8 cellular contexts compared by ENCODE assay signal in genomic region chr2:157876771-157877108, GRCh38. TPM values are rescaled to one million over a fixed set of nuclear protein-coding genes. Genes with fewer than 3 reads are reported as not detected.
DNase-seq lines count a peak whose midpoint lies in the region; ATAC-seq, FAIRE-seq and TF ChIP-seq lines count a peak whose summit lies in the region.

No MANE protein-coding gene starts in this region.

- TF ChIP-seq POLR2A in gastroesophageal sphincter (IDR thresholded peaks at IDR 0.05) = no peak

- FAIRE-seq in small intestine (lab: Jason Lieb, UNC) = no peak

- no peaks in the 10 kb centered on the region for H3K36me3 ChIP-seq in gastroesophageal sphincter
- no peaks in the 10 kb centered on the region for H3K36me3 ChIP-seq in small intestine (ENCODE audit: control insufficient read depth in 2 of 2, insufficient read depth in 2 of 2, low read length in 2 of 2)

- peaks cover 51 to 61% (median 59%) of the 10 kb centered on the region in 3 donors for H3K4me1 Mint-ChIP-seq in T-cell

- DNase-seq in NCI-H2171 treated with DMSO at 0.1 percent for 48 hours (lab: John Stamatoyannopoulos, UW) (peak; percentile 54), NCI-H2171 (lab: John Stamatoyannopoulos, UW) (no peak), T-cell (no peak), small intestine (no peak)

- H3K9me3 Mint-ChIP-seq in T-cell = no peaks in the 10 kb centered on the region

- H3K36me3 Mint-ChIP-seq in T-cell = no peaks in the 10 kb centered on the region

- WGBS in gastroesophageal sphincter (ENCODE audit: low coverage in 1 of 2), 2 donors = 27 to 60% methylated on average over 1 to 2 of the region's 14 CpGs
- WGBS in small intestine, 3 donors = 1 to 6% (median 1%) methylated on average over 8 to 14 of the region's 14 CpGs

- H3K27ac ChIP-seq in gastroesophageal sphincter (peak overlapping the region; percentile 81 to 98 (median 98)), small intestine (ENCODE audit: low read depth in 1 of 2, low read length in 1 of 2) (peak overlapping the region; percentile 82 to 85)

- TF ChIP-seq EP300 in gastroesophageal sphincter (IDR thresholded peaks at IDR 0.05) = no peak

- peak overlapping the region; percentile 59 to 66 for H3K27ac Mint-ChIP-seq in T-cell

- H3K4me1 ChIP-seq in gastroesophageal sphincter = peaks cover 7 to 44% (median 9%) of the 10 kb centered on the region in 3 donors
- peaks cover 5 to 20% of the 10 kb centered on the region in 2 donors for H3K4me1 ChIP-seq in small intestine (ENCODE audit: control insufficient read depth in 2 of 2, insufficient read depth in 1 of 2, low read depth in 1 of 2, low read length in 1 of 2)

- TF ChIP-seq CTCF in gastroesophageal sphincter (IDR thresholded peaks at IDR 0.05) = no peak

- CTCF ChIA-PET in T-cell (lab: Charles Lee) = interaction anchor here (0.5 to 3.0 kb wide), 11 partner anchors 12 to 575 kb away, joined by 3 to 14 read pairs (median 4); no protein-coding TSS in a partner anchor

- H3K27me3 ChIP-seq in gastroesophageal sphincter = no peaks in the 10 kb centered on the region
- no peaks in the 10 kb centered on the region for H3K27me3 ChIP-seq in small intestine (ENCODE audit: control insufficient read depth in 2 of 2, insufficient read depth in 2 of 2, low read length in 2 of 2)

- H3K4me3 Mint-ChIP-seq in T-cell = peak overlapping the region; percentile 77 to 92 (median 84)

- peak overlapping the region; percentile 86 to 95 for H3K4me3 ChIP-seq in gastroesophageal sphincter
- H3K4me3 ChIP-seq in small intestine (ENCODE audit: low read depth in 1 of 2, low read length in 2 of 2) = peak overlapping the region; percentile 82 to 90

- no peaks in the 10 kb centered on the region for H3K27me3 Mint-ChIP-seq in T-cell

- H3K9me3 ChIP-seq in gastroesophageal sphincter (no peaks in the 10 kb centered on the region), small intestine (ENCODE audit: control insufficient read depth, low read depth) (no peaks in the 10 kb centered on the region)

- POLR2A ChIA-PET in T-cell (lab: Charles Lee) = interaction anchor here (0.5 to 1.0 kb wide), 3 partner anchors 22 to 472 kb away, joined by 3 to 5 read pairs (median 3); no protein-coding TSS in a partner anchor

- ATAC-seq in T-cell (replicated peaks in 1 of 4) (peak in 3 of 4 experiments; percentile 4 to 18 (median 5)), gastroesophageal sphincter (no peak), HG02642 (IDR thresholded peaks at IDR 0.05; ENCODE audit: poor library complexity, unreplicated experiment) (no peak), GM19324 (IDR thresholded peaks at IDR 0.05; ENCODE audit: low FRiP score, unreplicated experiment) (no peak), GM21381 (IDR thresholded peaks at IDR 0.05; ENCODE audit: unreplicated experiment) (no peak)

RNA-seq across cellular contexts. Expression of gene ACVR1, which starts 0.6 kb away (rescaled TPM):
- total RNA-seq in T-cell (10 to 100 TPM; 18.3 to 31.5 (median 25.1) TPM), gastroesophageal sphincter (10 to 100 TPM; 17.9 to 41.4 (median 29.9) TPM)
- 10 to 100 TPM in 1 of 3 donors, 1 to 10 TPM in 2; 2.2 to 12.4 (median 4.3) TPM for polyA plus RNA-seq in small intestine

Comparison
In these comparisons a context has a peak if more than half of its experiments do, and no peak if none do; other contexts are left out.
1. ATAC-seq: peak in T-cell (3 of 4); none in gastroesophageal sphincter (single experiment), HG02642 (single experiment), GM19324 (single experiment) and GM21381 (single experiment).